36 cellular contexts compared by ENCODE assay signal in genomic region chr17:6464446-6465041, GRCh38. TPM values are rescaled to one million over a fixed set of nuclear protein-coding genes. Genes with fewer than 3 reads are reported as not detected.
"Had no signal": no experiment of that assay in that cellular context is flagged by ENCODE, and none has a peak within 500 bp of the region (broad histone marks: within the 10 kb centered on the region; RNA-seq: fewer than 3 reads in every experiment).

No MANE protein-coding gene starts in this region.

- H3K9me3 Mint-ChIP-seq: activated CD4-positive, alpha-beta memory T cell treated with anti-CD3 and anti-CD28 coated beads, Interleukin-2, amount 10 ng/mL, durations not matched to agents 7 days and 5 days; activated naive CD8-positive, alpha-beta T cell treated with anti-CD3 and anti-CD28 coated beads for 36 hours had no signal

- H3K4me3 ChIP-seq: ascending aorta, body of pancreas, breast epithelium, Peyer's patch had no signal

- H3K27me3 Mint-ChIP-seq: activated naive CD8-positive, alpha-beta T cell treated with anti-CD3 and anti-CD28 coated beads for 36 hours had no signal

- H3K36me3 ChIP-seq: ascending aorta, breast epithelium, WERI-Rb-1 had no signal

- H3K27ac ChIP-seq: ascending aorta, body of pancreas, breast epithelium, Peyer's patch, WERI-Rb-1 had no signal

- H3K36me3 Mint-ChIP-seq: activated CD8-positive, alpha-beta memory T cell treated with anti-CD3 and anti-CD28 coated beads, Interleukin-2, amount 10 ng/mL, durations not matched to agents 7 days and 5 days; activated naive CD8-positive, alpha-beta T cell treated with anti-CD3 and anti-CD28 coated beads for 36 hours had no signal

- H3K27me3 ChIP-seq: ascending aorta, body of pancreas, breast epithelium, Peyer's patch had no signal

- ATAC-seq: activated CD8-positive, alpha-beta memory T cell treated with anti-CD3 and anti-CD28 coated beads, Interleukin-2, amount 10 ng/mL, durations not matched to agents 7 days and 5 days; body of pancreas; PC-3 had no signal

- H3K4me1 ChIP-seq: ascending aorta, body of pancreas, breast epithelium, Peyer's patch had no signal

- DNase-seq: activated CD4-positive, alpha-beta memory T cell treated with anti-CD3 and anti-CD28 coated beads, Interleukin-2, amount 10 ng/mL, durations not matched to agents 7 days and 5 days; activated CD4-positive, alpha-beta T cell treated with anti-CD3 and anti-CD28 coated beads for 1 hour; activated CD4-positive, alpha-beta T cell treated with anti-CD3 and anti-CD28 coated beads for 48 hours; activated CD4-positive, CD25-positive, alpha-beta regulatory T cell; activated CD8-positive, alpha-beta memory T cell treated with anti-CD3 and anti-CD28 coated beads for 24 hours; activated CD8-positive, alpha-beta memory T cell treated with anti-CD3 and anti-CD28 coated beads, Interleukin-2, amount 10 ng/mL, durations not matched to agents 7 days and 5 days; activated CD8-positive, alpha-beta memory T cell treated with anti-CD3 and anti-CD28 coated beads, Interleukin-2, amount 50 U/mL, for 48 hours; activated effector memory CD4-positive, alpha-beta T cell treated with anti-CD3 and anti-CD28 coated beads, Interleukin-2, amount 50 U/mL, for 16 hours; activated naive CD4-positive, alpha-beta T cell; activated naive CD4-positive, alpha-beta T cell treated with anti-CD3 and anti-CD28 coated beads, Interleukin-2, amount 50 U/mL, for 16 hours; activated naive CD8-positive, alpha-beta T cell treated with anti-CD3 and anti-CD28 coated beads for 36 hours; activated T-cell treated with anti-CD3 and anti-CD28 coated beads, Interleukin-2, amount 50 U/mL, for 48 hours; amygdala; body of pancreas; Karpas-422; NCI-H1092; NCI-H1436 treated with DMSO at 0.1 percent for 48 hours; NCI-H1694 treated with DMSO at 0.1 percent for 48 hours; NCI-H2029; NCI-H345; NCI-H510A; NCI-H526; NCI-H748 treated with DMSO at 0.1 percent for 48 hours; NK-92 treated with Interleukin-12 subunit alpha and Interleukin-12 subunit beta, amount 100 ng/mL, for 24 hours; PC-3; RPMI8226; SW 1271; T-helper 1 cell; T-helper 2 cell; T-helper 9 cell; WERI-Rb-1 had no signal

- H3K9me3 ChIP-seq: body of pancreas, breast epithelium, Peyer's patch had no signal

- H3K4me3 Mint-ChIP-seq: activated CD4-positive, alpha-beta memory T cell treated with anti-CD3 and anti-CD28 coated beads, Interleukin-2, amount 10 ng/mL, durations not matched to agents 7 days and 5 days; activated CD8-positive, alpha-beta memory T cell treated with anti-CD3 and anti-CD28 coated beads, Interleukin-2, amount 10 ng/mL, durations not matched to agents 7 days and 5 days; activated naive CD8-positive, alpha-beta T cell treated with anti-CD3 and anti-CD28 coated beads for 36 hours had no signal

- H3K27ac Mint-ChIP-seq: activated CD4-positive, alpha-beta memory T cell treated with anti-CD3 and anti-CD28 coated beads, Interleukin-2, amount 10 ng/mL, durations not matched to agents 7 days and 5 days; activated CD8-positive, alpha-beta memory T cell treated with anti-CD3 and anti-CD28 coated beads, Interleukin-2, amount 10 ng/mL, durations not matched to agents 7 days and 5 days; activated naive CD8-positive, alpha-beta T cell treated with anti-CD3 and anti-CD28 coated beads for 36 hours had no signal

RNA-seq across cellular contexts. Expression of gene PIMREG, which starts 20.3 kb away (rescaled TPM):
- total RNA-seq: ascending aorta, body of pancreas, cardiac septum had no signal

RNA-seq across cellular contexts. Expression of gene AIPL1, which starts 29.6 kb away (rescaled TPM):
- total RNA-seq: activated CD4-positive, alpha-beta memory T cell treated with anti-CD3 and anti-CD28 coated beads, Interleukin-2, amount 10 ng/mL, durations not matched to agents 7 days and 5 days; activated CD8-positive, alpha-beta memory T cell treated with anti-CD3 and anti-CD28 coated beads, Interleukin-2, amount 10 ng/mL, durations not matched to agents 7 days and 5 days; activated naive CD8-positive, alpha-beta T cell treated with anti-CD3 and anti-CD28 coated beads for 36 hours; ascending aorta; body of pancreas; breast epithelium; cardiac septum; MCF 10A; PC-3; Peyer's patch had no signal
